In genomic region chr13:113559901-113560644, GRCh38 we compare ENCODE assay signal across 1 cellular context.
TF ChIP-seq lines count a peak whose summit lies in the region.

No MANE protein-coding gene starts in this region.

TF ChIP-seq in HepG2, 621 proteins besides CTCF, POLR2A, EP300 and RAD21:
- no peak for TF ChIP-seq TCF12 (IDR thresholded peaks at IDR 0.05)
- TF ChIP-seq TCF12 (CRISPR knock-in tag; IDR thresholded peaks at IDR 0.05) = no peak
- peak; percentile 20 for TF ChIP-seq AGO2 (optimal IDR thresholded peaks at IDR 0.05; ENCODE audit: low read depth, low read length)
